23 cellular contexts compared by ENCODE assay signal in the genomic region with DNA sequence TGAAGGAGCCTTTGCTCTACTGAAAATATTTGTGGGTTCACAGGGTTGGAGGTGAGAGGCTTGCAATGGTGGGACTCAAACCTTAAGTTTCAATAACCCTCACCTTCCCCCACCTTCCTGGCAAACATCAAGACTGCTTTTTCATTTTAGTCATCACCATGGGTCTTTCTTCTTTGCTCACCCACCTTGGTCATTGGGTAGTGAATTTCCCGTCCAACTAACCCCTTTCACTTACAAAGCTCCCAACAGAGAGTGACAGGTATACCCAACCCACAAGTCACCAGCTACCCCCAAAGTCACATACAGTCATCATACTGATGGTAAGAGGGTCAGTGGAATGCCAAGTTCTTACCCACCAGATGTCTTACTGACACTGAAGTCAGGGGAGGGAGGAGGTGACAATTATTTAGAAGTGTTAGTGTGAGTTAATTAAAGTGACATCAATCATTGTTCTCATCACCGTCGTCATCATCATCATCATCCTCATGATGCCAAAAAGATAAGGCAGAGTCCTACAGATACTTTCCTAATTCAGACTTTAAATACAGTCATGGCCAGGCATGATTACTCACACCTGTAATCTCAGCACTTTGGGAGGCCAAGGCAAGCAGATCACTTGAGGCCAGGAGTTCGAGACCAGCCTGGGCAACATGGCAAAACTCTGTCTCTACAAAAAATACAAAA. TPM values are rescaled to one million over a fixed set of nuclear protein-coding genes. Genes with fewer than 3 reads are reported as not detected.
DNase-seq lines count a peak whose midpoint lies in the region; ATAC-seq, FAIRE-seq and TF ChIP-seq lines count a peak whose summit lies in the region.
"Had no signal": no experiment of that assay in that cellular context is flagged by ENCODE, and none has a peak within 500 bp of the region (broad histone marks: within the 10 kb centered on the region; RNA-seq: fewer than 3 reads in every experiment).

No MANE protein-coding gene starts in this region.

- intact Hi-C loops in right lobe of liver (cut with DNase I): no loop called here

- WGBS in right lobe of liver (ENCODE audit: insufficient coverage, low coverage, low lambda C conversion rate, missing lambda C conversion rate): 54% methylated on average over 4 of the region's 4 CpGs

- H3K36me3 ChIP-seq in SU-DHL-6 (ENCODE audit: low read length) (peaks cover 10% of the 10 kb centered on the region), right lobe of liver (no peaks in the 10 kb centered on the region)
- H3K36me3 ChIP-seq: sigmoid colon, SJCRH30, uterus had no signal

- H3K27ac ChIP-seq in SU-DHL-6 (ENCODE audit: low read depth, low read length) (peak overlapping the region; percentile 8), right lobe of liver (peak overlapping the region; percentile 24 to 95 (median 94))
- H3K27ac ChIP-seq: sigmoid colon, SJCRH30, uterus had no signal

- no peaks in the 10 kb centered on the region for H3K9me2 ChIP-seq in SU-DHL-6 (replicated peaks; ENCODE audit: insufficient read depth, low read length)

- H3K9me3 ChIP-seq in SU-DHL-6 (ENCODE audit: insufficient read depth, low read length): no peaks in the 10 kb centered on the region
- H3K9me3 ChIP-seq in right lobe of liver: no peaks in the 10 kb centered on the region
- H3K9me3 ChIP-seq: Caco-2, mucosa of descending colon, sigmoid colon, SJCRH30, uterus had no signal

- peak overlapping the region; percentile 11 for H3K4me2 ChIP-seq in SU-DHL-6 (ENCODE audit: low read depth, low read length, poor library complexity, severe bottlenecking)

- no peak overlapping the region for H3K9ac ChIP-seq in SU-DHL-6 (ENCODE audit: low read length)

- peaks cover 32% of the 10 kb centered on the region for H3F3A ChIP-seq in SU-DHL-6 (ENCODE audit: insufficient read depth)

- no peak for TF ChIP-seq CTCF in SU-DHL-6 (IDR thresholded peaks at IDR 0.05; ENCODE audit: insufficient read depth, low read length, poor library complexity, severe bottlenecking)
- no peak for TF ChIP-seq CTCF in right lobe of liver (IDR thresholded peaks at IDR 0.05)

- H3K27ac Mint-ChIP-seq in activated naive CD8-positive, alpha-beta T cell treated with anti-CD3 and anti-CD28 coated beads, Interleukin-2, amount 10 ng/mL, durations not matched to agents 7 days and 5 days: peak overlapping the region; percentile 22
- H3K27ac Mint-ChIP-seq in activated naive CD8-positive, alpha-beta T cell treated with anti-CD3 and anti-CD28 coated beads for 36 hours: no peak overlapping the region
- peak overlapping the region; percentile 67 to 86 for H3K27ac Mint-ChIP-seq in stimulated activated naive CD8-positive, alpha-beta T cell treated with anti-CD3 and anti-CD28 coated beads, Interleukin-15, amount 100 ng/mL, for 72 hours
- H3K27ac Mint-ChIP-seq: activated naive CD8-positive, alpha-beta T cell; T-helper 2 cell treated with Interferon-gamma antibody and Interleukin-4, amounts not matched to agents 5 μg/mL and 100 μg/mL, for 36 hours had no signal

- FAIRE-seq in HTR-8/SVneo (lab: Jason Lieb, UNC): no peak
- FAIRE-seq: bronchial epithelial cell, K562 had no signal

- peaks cover 29% of the 10 kb centered on the region for H3K4me1 Mint-ChIP-seq in activated naive CD8-positive, alpha-beta T cell treated with anti-CD3 and anti-CD28 coated beads, Interleukin-2, amount 10 ng/mL, durations not matched to agents 7 days and 5 days
- H3K4me1 Mint-ChIP-seq in activated naive CD8-positive, alpha-beta T cell treated with anti-CD3 and anti-CD28 coated beads for 36 hours: peaks cover 20% of the 10 kb centered on the region
- H3K4me1 Mint-ChIP-seq in stimulated activated naive CD8-positive, alpha-beta T cell treated with anti-CD3 and anti-CD28 coated beads, Interleukin-15, amount 100 ng/mL, for 72 hours: peaks cover 22% of the 10 kb centered on the region

- no peak for TF ChIP-seq POLR2A in right lobe of liver (IDR thresholded peaks at IDR 0.05)

- H3K36me3 Mint-ChIP-seq in activated naive CD8-positive, alpha-beta T cell treated with anti-CD3 and anti-CD28 coated beads, Interleukin-2, amount 10 ng/mL, durations not matched to agents 7 days and 5 days: no peaks in the 10 kb centered on the region
- no peaks in the 10 kb centered on the region for H3K36me3 Mint-ChIP-seq in activated naive CD8-positive, alpha-beta T cell treated with anti-CD3 and anti-CD28 coated beads for 36 hours
- H3K36me3 Mint-ChIP-seq: activated naive CD8-positive, alpha-beta T cell had no signal

- H3K4me1 ChIP-seq in right lobe of liver: peaks cover 0 to 71% (median 31%) of the 10 kb centered on the region in 4 donors
- H3K4me1 ChIP-seq: uterus had no signal

- no peak for DNase-seq in activated naive CD8-positive, alpha-beta T cell treated with anti-CD3 and anti-CD28 coated beads, Interleukin-2, amount 10 ng/mL, durations not matched to agents 7 days and 5 days
- DNase-seq in activated naive CD8-positive, alpha-beta T cell treated with anti-CD3 and anti-CD28 coated beads for 36 hours: no peak
- DNase-seq in right lobe of liver: no peak
- DNase-seq in stimulated activated naive CD8-positive, alpha-beta T cell treated with anti-CD3 and anti-CD28 coated beads, Interleukin-15, amount 100 ng/mL, for 72 hours: peak in 1 of 2 donors; percentile 58
- DNase-seq in HTR-8/SVneo (ENCODE audit: insufficient read length, low spot score): no peak
- no peak for DNase-seq in cortex of kidney (lab: John Stamatoyannopoulos, UW)
- DNase-seq: activated CD4-positive, CD25-positive, alpha-beta regulatory T cell treated with anti-CD3 and anti-CD28 coated beads, Interleukin-2, amount 50 U/mL, for 72 hours; Caco-2; EL; HCEC 1CT; mucosa of descending colon; occipital lobe; sigmoid colon; SJCRH30; stimulated activated CD4-positive, alpha-beta T cell treated with anti-CD3 and anti-CD28 coated beads, Interleukin-2, amount 100 ng/mL, for 24 hours; uterus had no signal

- no peaks in the 10 kb centered on the region for H3K9me3 Mint-ChIP-seq in activated naive CD8-positive, alpha-beta T cell treated with anti-CD3 and anti-CD28 coated beads, Interleukin-2, amount 10 ng/mL, durations not matched to agents 7 days and 5 days
- H3K9me3 Mint-ChIP-seq in activated naive CD8-positive, alpha-beta T cell treated with anti-CD3 and anti-CD28 coated beads for 36 hours: no peaks in the 10 kb centered on the region
- H3K9me3 Mint-ChIP-seq in stimulated activated naive CD8-positive, alpha-beta T cell treated with anti-CD3 and anti-CD28 coated beads, Interleukin-15, amount 100 ng/mL, for 72 hours: no peaks in the 10 kb centered on the region
- H3K9me3 Mint-ChIP-seq: T-helper 2 cell treated with Interferon-gamma antibody and Interleukin-4, amounts not matched to agents 5 μg/mL and 100 μg/mL, for 36 hours had no signal

- H3K27me3 Mint-ChIP-seq in activated naive CD8-positive, alpha-beta T cell treated with anti-CD3 and anti-CD28 coated beads, Interleukin-2, amount 10 ng/mL, durations not matched to agents 7 days and 5 days: no peaks in the 10 kb centered on the region
- no peaks in the 10 kb centered on the region for H3K27me3 Mint-ChIP-seq in activated naive CD8-positive, alpha-beta T cell treated with anti-CD3 and anti-CD28 coated beads for 36 hours
- H3K27me3 Mint-ChIP-seq in stimulated activated naive CD8-positive, alpha-beta T cell treated with anti-CD3 and anti-CD28 coated beads, Interleukin-15, amount 100 ng/mL, for 72 hours: no peaks in the 10 kb centered on the region
- H3K27me3 Mint-ChIP-seq: activated naive CD8-positive, alpha-beta T cell had no signal

- peaks cover 100% of the 10 kb centered on the region for H3K79me2 ChIP-seq in SU-DHL-6 (ENCODE audit: insufficient read depth, low read length)

- no peak overlapping the region for H3K4me3 Mint-ChIP-seq in activated naive CD8-positive, alpha-beta T cell treated with anti-CD3 and anti-CD28 coated beads, Interleukin-2, amount 10 ng/mL, durations not matched to agents 7 days and 5 days
- no peak overlapping the region for H3K4me3 Mint-ChIP-seq in activated naive CD8-positive, alpha-beta T cell treated with anti-CD3 and anti-CD28 coated beads for 36 hours
- peak overlapping the region in 1 of 2 donors; percentile 36 for H3K4me3 Mint-ChIP-seq in stimulated activated naive CD8-positive, alpha-beta T cell treated with anti-CD3 and anti-CD28 coated beads, Interleukin-15, amount 100 ng/mL, for 72 hours
- H3K4me3 Mint-ChIP-seq: activated naive CD8-positive, alpha-beta T cell; T-helper 2 cell treated with Interferon-gamma antibody and Interleukin-4, amounts not matched to agents 5 μg/mL and 100 μg/mL, for 36 hours had no signal

- H3K27me3 ChIP-seq in SU-DHL-6 (ENCODE audit: low read length) (no peaks in the 10 kb centered on the region), right lobe of liver (no peaks in the 10 kb centered on the region)
- H3K27me3 ChIP-seq: sigmoid colon, SJCRH30, uterus had no signal

- ATAC-seq in activated naive CD8-positive, alpha-beta T cell treated with anti-CD3 and anti-CD28 coated beads, Interleukin-2, amount 10 ng/mL, durations not matched to agents 7 days and 5 days (ENCODE audit: low read depth): no peak
- ATAC-seq in right lobe of liver (no peak), HG03025 (IDR thresholded peaks at IDR 0.05; ENCODE audit: low FRiP score, unreplicated experiment) (no peak)
- ATAC-seq in stimulated activated naive CD8-positive, alpha-beta T cell treated with anti-CD3 and anti-CD28 coated beads, Interleukin-15, amount 100 ng/mL, for 72 hours: peak; percentile 97
- ATAC-seq: esophagus mucosa, K562 had no signal

- POLR2A ChIA-PET in activated naive CD8-positive, alpha-beta T cell treated with anti-CD3 and anti-CD28 coated beads, Interleukin-2, amount 10 ng/mL, durations not matched to agents 7 days and 5 days (lab: Charles Lee): no interaction called here

- H3K4me3 ChIP-seq in SU-DHL-6 (ENCODE audit: insufficient read depth, low read length, poor library complexity, severe bottlenecking) (no peak overlapping the region), right lobe of liver (no peak overlapping the region)
- H3K4me3 ChIP-seq: K562, mucosa of descending colon, sigmoid colon, SJCRH30, uterus had no signal

- no peak overlapping the region for H2AFZ ChIP-seq in SU-DHL-6 (ENCODE audit: low read depth, low read length, severe bottlenecking)

- H4K20me1 ChIP-seq in SU-DHL-6 (ENCODE audit: low read depth, low read length): peaks cover 26% of the 10 kb centered on the region

RNA-seq across cellular contexts. Expression of gene PIK3AP1, which starts 49.0 kb away (rescaled TPM):
- 1 to 10 TPM; 5.3 to 7.4 TPM for total RNA-seq in activated naive CD8-positive, alpha-beta T cell treated with anti-CD3 and anti-CD28 coated beads, Interleukin-2, amount 10 ng/mL, durations not matched to agents 7 days and 5 days
- total RNA-seq in activated naive CD8-positive, alpha-beta T cell treated with anti-CD3 and anti-CD28 coated beads for 36 hours: 1 to 10 TPM; 4.5 to 5.1 TPM
- 100 to 1,000 TPM in 4 of 6 experiments, 10 to 100 TPM in 2; 36.2 to 197 (median 141) TPM for total RNA-seq in right lobe of liver

Comparison
In these comparisons a context has a peak if more than half of its experiments do, and no peak if none do; other contexts are left out.
1. RNA of gene PIK3AP1, which starts 49.0 kb away (total RNA-seq): 36.2 to 197 TPM in right lobe of liver; 5.3 to 7.4 TPM in activated naive CD8-positive, alpha-beta T cell treated with anti-CD3 and anti-CD28 coated beads, Interleukin-2, amount 10 ng/mL, durations not matched to agents 7 days and 5 days and 4.5 to 5.1 TPM in activated naive CD8-positive, alpha-beta T cell treated with anti-CD3 and anti-CD28 coated beads for 36 hours; every median in the first group is over 4 times any median in the second.